In the genomic region with DNA sequence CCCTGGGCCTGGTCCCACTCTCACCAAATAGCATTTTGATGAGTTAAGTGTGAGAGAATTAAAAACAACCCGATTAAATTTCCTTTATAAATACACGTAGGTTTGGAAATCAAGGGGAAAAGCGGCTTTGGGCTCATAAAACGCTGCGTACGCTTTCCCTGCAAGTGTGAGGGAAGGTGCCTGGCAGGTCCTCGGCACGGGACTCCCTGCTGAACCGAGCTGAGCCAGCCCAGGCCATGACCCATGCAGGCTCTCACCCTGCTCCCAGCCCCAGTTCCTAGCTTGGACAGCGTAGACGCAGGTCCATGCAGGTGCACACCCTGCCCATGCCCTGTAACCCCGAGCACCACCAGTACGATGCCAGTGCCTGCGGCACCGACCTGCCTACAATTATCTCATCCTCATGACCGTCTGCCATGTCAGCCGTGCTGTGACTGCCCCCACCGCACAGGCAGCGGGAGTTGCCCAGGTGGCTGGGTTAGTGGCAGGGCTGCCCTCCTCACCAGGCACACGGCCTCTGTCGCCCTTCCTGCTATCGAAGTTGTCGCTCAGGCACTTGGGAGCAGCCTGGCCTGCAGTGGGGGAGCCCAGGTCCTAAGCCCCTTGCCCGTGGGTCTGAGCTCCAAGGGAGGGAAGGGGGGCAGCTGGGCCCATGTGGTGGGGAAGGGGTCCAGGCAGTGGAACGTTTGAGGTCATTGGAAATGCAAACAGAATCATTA, we compare ENCODE assay signal across 23 cellular contexts. TPM values are rescaled to one million over a fixed set of nuclear protein-coding genes. Genes with fewer than 3 reads are reported as not detected.
DNase-seq lines count a peak whose midpoint lies in the region; ATAC-seq and TF ChIP-seq lines count a peak whose summit lies in the region.
"Had no signal": no experiment of that assay in that cellular context is flagged by ENCODE, and none has a peak within 500 bp of the region (broad histone marks: within the 10 kb centered on the region; RNA-seq: fewer than 3 reads in every experiment).

No MANE protein-coding gene starts in this region.

- H3K18ac ChIP-seq in mesenchymal stem cell (ENCODE audit: low read depth in 1 of 2, low read length in 2 of 2): no peak overlapping the region

- H3K23ac ChIP-seq in mesenchymal stem cell (ENCODE audit: low read length in 2 of 2): no peak overlapping the region

- H4K91ac ChIP-seq in mesenchymal stem cell (ENCODE audit: low read length): no peak overlapping the region

- no peak for ATAC-seq in thoracic aorta (ENCODE audit: insufficient number of reproducible peaks, low FRiP score, low read depth)
- ATAC-seq: left colon; stimulated activated naive CD8-positive, alpha-beta T cell treated with anti-CD3 and anti-CD28 coated beads, Interleukin-15, amount 100 ng/mL, for 72 hours; T-helper 17 cell had no signal

- intact Hi-C loops in ascending aorta (cut with DNase I): loop anchor here (2.0 to 5.0 kb wide), 2 partner anchors 21 to 53 kb away; no protein-coding TSS in a partner anchor

- H3K4me3 ChIP-seq in ascending aorta (peak overlapping the region in 1 of 2 donors; percentile 3), thoracic aorta (peak overlapping the region; percentile 31), mesenchymal stem cell (ENCODE audit: insufficient read depth in 1 of 2, low read depth in 1 of 2, low read length in 2 of 2) (no peak overlapping the region)
- H3K4me3 ChIP-seq: BLaER1 treated with 17β-estradiol and CSF1 and Interleukin-3, amounts not matched to agents 10 nM and 100 nM; dorsolateral prefrontal cortex; neural progenitor cell had no signal

- H2AFZ ChIP-seq in mesenchymal stem cell (ENCODE audit: low read depth, low read length): no peak overlapping the region
- H2AFZ ChIP-seq: neural progenitor cell had no signal

- no peak overlapping the region for H2AK5ac ChIP-seq in mesenchymal stem cell (ENCODE audit: low read length, severe bottlenecking)

- H3K4ac ChIP-seq in mesenchymal stem cell (ENCODE audit: low read depth in 1 of 2, low read length in 2 of 2): no peak overlapping the region

- no peak overlapping the region for H4K8ac ChIP-seq in mesenchymal stem cell (ENCODE audit: low read length)

- no peak overlapping the region for H2BK12ac ChIP-seq in mesenchymal stem cell (ENCODE audit: low read length in 2 of 2)

- peaks cover 24 to 57% of the 10 kb centered on the region in 2 donors for H3K4me1 ChIP-seq in ascending aorta
- peaks cover 39 to 88% of the 10 kb centered on the region in 2 donors for H3K4me1 ChIP-seq in thoracic aorta (ENCODE audit: control insufficient read depth in 1 of 2, low read depth in 2 of 2)
- no peaks in the 10 kb centered on the region for H3K4me1 ChIP-seq in mesenchymal stem cell (ENCODE audit: control insufficient read depth, insufficient read depth, low read depth, low read length)
- H3K4me1 ChIP-seq: neural progenitor cell had no signal

- H3K9me3 ChIP-seq in ascending aorta (no peaks in the 10 kb centered on the region), thoracic aorta (no peaks in the 10 kb centered on the region), mesenchymal stem cell (ENCODE audit: control insufficient read depth, low read length) (no peaks in the 10 kb centered on the region)
- H3K9me3 ChIP-seq: BLaER1 treated with 17β-estradiol and CSF1 and Interleukin-3, amounts not matched to agents 10 nM and 100 nM had no signal

- no peak overlapping the region for H2BK5ac ChIP-seq in mesenchymal stem cell (ENCODE audit: low read depth, low read length, poor library complexity, severe bottlenecking)

- WGBS in mesenchymal stem cell: 78% methylated on average over 24 of the region's 25 CpGs

- H3K4me2 ChIP-seq in mesenchymal stem cell (ENCODE audit: low read length, poor library complexity, severe bottlenecking): no peak overlapping the region
- H3K4me2 ChIP-seq: neural progenitor cell had no signal

- TF ChIP-seq CTCF in ascending aorta (IDR thresholded peaks at IDR 0.05) (no peak), thoracic aorta (IDR thresholded peaks at IDR 0.05) (no peak)

- peak; percentile 2 for DNase-seq in activated gamma-delta T cell treated with Interleukin-2 at 50 U/mL for 16 hours
- no peak for DNase-seq in activated gamma-delta T cell (lab: John Stamatoyannopoulos, UW)
- DNase-seq in ascending aorta (ENCODE audit: low spot score in 2 of 2): peak in 1 of 2 donors; percentile 65
- peak; percentile 75 for DNase-seq in mesenteric fat pad (ENCODE audit: low spot score)
- DNase-seq in thoracic aorta (ENCODE audit: low spot score): no peak
- DNase-seq in globus pallidus (ENCODE audit: low spot score): no peak
- DNase-seq in mesenchymal stem cell: no peak
- no peak for DNase-seq in activated CD4-positive, alpha-beta T cell treated with anti-CD3 and anti-CD28 coated beads for 4 hours
- DNase-seq: anterior cingulate cortex; central memory CD4-positive, alpha-beta T cell; H7; NCI-H524; T-helper 17 cell had no signal

- no peak overlapping the region for H2BK120ac ChIP-seq in mesenchymal stem cell (ENCODE audit: low read depth, low read length)

- no peaks in the 10 kb centered on the region for H3K27me3 ChIP-seq in ascending aorta
- H3K27me3 ChIP-seq in thoracic aorta (replicated peaks; ENCODE audit: insufficient read depth): no peaks in the 10 kb centered on the region
- H3K27me3 ChIP-seq in mesenchymal stem cell (ENCODE audit: control insufficient read depth in 1 of 2, insufficient read depth in 1 of 2, low read length in 2 of 2): peaks cover 0 to 21% of the 10 kb centered on the region in 2 experiments
- H3K27me3 ChIP-seq: dorsolateral prefrontal cortex, neural progenitor cell had no signal

- H3K14ac ChIP-seq in mesenchymal stem cell (ENCODE audit: low read length in 2 of 2): no peak overlapping the region

- H3K79me1 ChIP-seq in mesenchymal stem cell (replicated peaks; ENCODE audit: low read length, poor library complexity, severe bottlenecking): no peaks in the 10 kb centered on the region

- H3K27ac ChIP-seq in ascending aorta (peak overlapping the region; percentile 39 to 57), thoracic aorta (peak overlapping the region; percentile 50 to 80), mesenchymal stem cell (ENCODE audit: low read length, poor library complexity, severe bottlenecking) (no peak overlapping the region)
- H3K27ac ChIP-seq: BLaER1 treated with 17β-estradiol and CSF1 and Interleukin-3, amounts not matched to agents 10 nM and 100 nM; dorsolateral prefrontal cortex; neural progenitor cell; VCaP had no signal

- H3K36me3 ChIP-seq in ascending aorta (no peaks in the 10 kb centered on the region), thoracic aorta (no peaks in the 10 kb centered on the region), mesenchymal stem cell (ENCODE audit: control insufficient read depth in 1 of 2, insufficient read depth in 2 of 2, low read depth in 1 of 2, low read length in 2 of 2) (no peaks in the 10 kb centered on the region)
- H3K36me3 ChIP-seq: BLaER1 treated with 17β-estradiol and CSF1 and Interleukin-3, amounts not matched to agents 10 nM and 100 nM; neural progenitor cell had no signal

- no peak overlapping the region for H3K9ac ChIP-seq in mesenchymal stem cell (ENCODE audit: low read length)
- H3K9ac ChIP-seq: BLaER1 treated with 17β-estradiol and CSF1 and Interleukin-3, amounts not matched to agents 10 nM and 100 nM; neural progenitor cell had no signal

- no peak overlapping the region for H2BK15ac ChIP-seq in mesenchymal stem cell (ENCODE audit: low read depth, poor library complexity, severe bottlenecking)

RNA-seq across cellular contexts. Expression of a gene that starts 41.0 kb away (rescaled TPM):
- total RNA-seq in ascending aorta (not detected), mesenteric fat pad (not detected), thoracic aorta (not detected)
- not detected for polyA plus RNA-seq in mesenchymal stem cell (2013, experiment 1 of 2)
- polyA plus RNA-seq in mesenchymal stem cell (2013, experiment 2 of 2): not detected
- total RNA-seq: G401, left colon, mucosa of gallbladder, T-helper 17 cell, urinary bladder had no signal
- polyA plus RNA-seq: IgD-negative memory B cell, urinary bladder had no signal

Comparison
In these comparisons a context has a peak if more than half of its experiments do, and no peak if none do; other contexts are left out.
1. DNase-seq: peak in activated gamma-delta T cell treated with Interleukin-2 at 50 U/mL for 16 hours (single experiment) and mesenteric fat pad (single experiment); none in activated gamma-delta T cell (single experiment), thoracic aorta (single experiment), globus pallidus (single experiment), mesenchymal stem cell (single experiment) and activated CD4-positive, alpha-beta T cell treated with anti-CD3 and anti-CD28 coated beads for 4 hours (0 of 2).